In the genomic region with DNA sequence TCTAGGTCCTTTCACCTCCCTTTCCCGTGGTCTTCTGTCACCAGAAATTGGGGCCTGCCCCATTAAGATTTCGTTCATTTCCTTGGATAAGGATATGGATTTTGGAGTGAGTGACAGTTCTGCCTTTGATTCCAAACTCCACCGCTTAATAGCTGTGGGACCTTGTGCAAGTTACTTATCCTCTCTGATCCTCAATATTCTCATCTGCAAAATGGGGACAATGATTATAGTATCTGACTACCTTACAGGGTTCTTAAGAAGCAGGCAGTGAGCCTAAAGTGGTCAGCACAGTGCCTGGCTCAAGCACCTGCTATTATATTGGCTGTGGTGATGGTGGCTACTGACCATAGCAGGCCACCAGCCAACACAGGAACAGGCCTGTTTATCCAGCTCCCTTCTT, we compare ENCODE assay signal across 22 cellular contexts. TPM values are rescaled to one million over a fixed set of nuclear protein-coding genes. Genes with fewer than 3 reads are reported as not detected.
DNase-seq lines count a peak whose midpoint lies in the region; ATAC-seq, FAIRE-seq and TF ChIP-seq lines count a peak whose summit lies in the region.
"Had no signal": no experiment of that assay in that cellular context is flagged by ENCODE, and none has a peak within 500 bp of the region (broad histone marks: within the 10 kb centered on the region; RNA-seq: fewer than 3 reads in every experiment).

No MANE protein-coding gene starts in this region.

- H3K27me3 ChIP-seq in K562 (ENCODE audit: control insufficient read depth in 2 of 2, insufficient read depth in 2 of 2, low read length in 2 of 2): peaks cover 10 to 22% of the 10 kb centered on the region in 2 experiments; a peak in 4 of 5 replicates

- H3K4me3 Mint-ChIP-seq in activated naive CD4-positive, alpha-beta T cell treated with anti-CD3 and anti-CD28 coated beads for 36 hours: no peak overlapping the region
- H3K4me3 Mint-ChIP-seq in HFFc6 (peak overlapping the region; percentile 29), natural killer cell (peak overlapping the region; percentile 37)

- POLR2A ChIA-PET in K562 (lab: Yijun Ruan, JAX): no interaction called here

- TF ChIP-seq CTCF in HFFc6 (IDR thresholded peaks at IDR 0.05): no peak
- TF ChIP-seq CTCF in K562 (IDR thresholded peaks at IDR 0.05 in 2 of 3, conservative IDR thresholded peaks at IDR 0.05 in 1 of 3; ENCODE audit: insufficient read depth in 2 of 3, low read depth in 1 of 3, low read length in 3 of 3): no peak
- TF ChIP-seq CTCF in natural killer cell (IDR thresholded peaks at IDR 0.05): no peak

- no peak overlapping the region for H3K4me2 ChIP-seq in K562 (ENCODE audit: insufficient read depth, low read length)

- no peaks in the 10 kb centered on the region; the same call in 1 of the 2 replicates for H4K20me1 ChIP-seq in K562 (replicated peaks; ENCODE audit: control insufficient read depth, insufficient read depth, low read length)

- no peak overlapping the region for H2AFZ ChIP-seq in K562 (ENCODE audit: low read depth, low read length)

- ATAC-seq in K562: no peak
- no peak for ATAC-seq in natural killer cell
- ATAC-seq: Panc1 had no signal

- no peaks in the 10 kb centered on the region for H3K9me3 Mint-ChIP-seq in activated naive CD4-positive, alpha-beta T cell treated with anti-CD3 and anti-CD28 coated beads for 36 hours
- no peaks in the 10 kb centered on the region for H3K9me3 Mint-ChIP-seq in HFFc6
- no peaks in the 10 kb centered on the region for H3K9me3 Mint-ChIP-seq in natural killer cell
- H3K9me3 Mint-ChIP-seq: CD8-positive, alpha-beta memory T cell had no signal

- WGBS in K562 (ENCODE audit: insufficient coverage, low coverage, missing lambda C conversion rate): 78% methylated on average over 3 of the region's 3 CpGs

- H3K9me3 ChIP-seq in K562 (replicated peaks; ENCODE audit: control insufficient read depth, insufficient read depth, low read depth, low read length): no peaks in the 10 kb centered on the region

- no peak for TF ChIP-seq EP300 in K562 (IDR thresholded peaks at IDR 0.05; ENCODE audit: low read length)

- intact Hi-C loops in activated naive CD4-positive, alpha-beta T cell treated with anti-CD3 and anti-CD28 coated beads for 36 hours (cut with micrococcal nuclease): no loop called here
- intact Hi-C loops in K562 (cut with micrococcal nuclease): no loop called here
- intact Hi-C loops in natural killer cell (cut with micrococcal nuclease): no loop called here

- no peak for DNase-seq in activated naive CD4-positive, alpha-beta T cell treated with anti-CD3 and anti-CD28 coated beads for 36 hours
- no peak for DNase-seq in activated naive CD4-positive, alpha-beta T cell treated with anti-CD3 and anti-CD28 coated beads, Interleukin-2, amount 50 U/mL, for 16 hours
- DNase-seq in HFFc6 (no peak), K562 (ENCODE audit: extremely low read depth in 1 of 4, low spot score in 3 of 4) (no peak), natural killer cell (no peak), MV-4-11 (lab: John Stamatoyannopoulos, UW) (no peak), substantia nigra (lab: John Stamatoyannopoulos, UW) (no peak), LoVo (ENCODE audit: low spot score) (no peak)
- DNase-seq: Calu3, KG1, NCI-H1105 treated with DMSO at 0.1 percent for 48 hours, NCI-H2029 treated with DMSO at 0.1 percent for 48 hours, NCI-H345, NCI-H524 treated with DMSO at 0.1 percent for 48 hours, NCI-H82 had no signal

- H3K4me1 Mint-ChIP-seq in activated naive CD4-positive, alpha-beta T cell treated with anti-CD3 and anti-CD28 coated beads for 36 hours (ENCODE audit: low read depth): peaks cover 59% of the 10 kb centered on the region
- H3K4me1 Mint-ChIP-seq in HFFc6 (ENCODE audit: low read depth): peaks cover 24% of the 10 kb centered on the region
- peaks cover 73 to 86% of the 10 kb centered on the region in 2 donors for H3K4me1 Mint-ChIP-seq in natural killer cell

- TF ChIP-seq POLR2A in K562 (conservative IDR thresholded peaks at IDR 0.05): no peak

- H3K36me3 ChIP-seq in K562 (ENCODE audit: control insufficient read depth, insufficient read depth, low read length): peaks cover 11% of the 10 kb centered on the region; the same call in 1 of the 3 replicates

- CTCF ChIA-PET in activated naive CD4-positive, alpha-beta T cell treated with anti-CD3 and anti-CD28 coated beads for 36 hours (lab: Charles Lee): interaction anchor here (1.2 to 1.4 kb wide), 3 partner anchors 9 to 24 kb away, joined by 3 to 7 read pairs (median 5); partner anchors contain the start of gene TBX21
- CTCF ChIA-PET in K562 (lab: Yijun Ruan, JAX; ENCODE audit: low intra/inter-chr PET ratio): no interaction called here

- H3K9ac ChIP-seq in K562 (ENCODE audit: insufficient read depth in 1 of 2, low read depth in 2 of 2, low read length in 2 of 2): no peak overlapping the region

- H3K4me1 ChIP-seq in K562 (replicated peaks in 1 of 2; ENCODE audit: control insufficient read depth in 2 of 2, insufficient read depth in 2 of 2, low read length in 2 of 2): peaks cover 21 to 54% of the 10 kb centered on the region in 2 experiments

- no peak overlapping the region for H3K4me3 ChIP-seq in K562

- H3K79me2 ChIP-seq in K562 (ENCODE audit: control insufficient read depth, insufficient read depth, low read length): no peaks in the 10 kb centered on the region

- FAIRE-seq in K562 (lab: Jason Lieb, UNC): no peak
- FAIRE-seq: G401.6, GM18507, H54 had no signal

- BruUV-seq in K562 (replicated peaks; lab: Mats Ljungman, UMichigan): no TSS peak

- H3K9me1 ChIP-seq in K562 (ENCODE audit: control insufficient read depth, insufficient read depth, low read length): peaks cover 8% of the 10 kb centered on the region

- no peak for TF ChIP-seq RAD21 in K562 (CRISPR knock-in tag; conservative IDR thresholded peaks at IDR 0.05 in 1 of 2, IDR thresholded peaks at IDR 0.05 in 1 of 2)

- in situ Hi-C loops in K562 (cut with MboI): no loop called here

- peak overlapping the region; percentile 38 for H3K27ac Mint-ChIP-seq in activated naive CD4-positive, alpha-beta T cell treated with anti-CD3 and anti-CD28 coated beads for 36 hours
- no peak overlapping the region for H3K27ac Mint-ChIP-seq in HFFc6
- peak overlapping the region; percentile 78 to 89 for H3K27ac Mint-ChIP-seq in natural killer cell

- no peak overlapping the region for H3K27ac ChIP-seq in K562 (ENCODE audit: extremely low read depth, low read depth, low read length)
- H3K27ac ChIP-seq in substantia nigra (ENCODE audit: low read depth, low read length, poor library complexity, severe bottlenecking): no peak overlapping the region
- H3K27ac ChIP-seq: C4-2B had no signal

- peaks cover 33% of the 10 kb centered on the region for H3K36me3 Mint-ChIP-seq in activated naive CD4-positive, alpha-beta T cell treated with anti-CD3 and anti-CD28 coated beads for 36 hours (ENCODE audit: low read depth)
- H3K36me3 Mint-ChIP-seq in HFFc6 (ENCODE audit: low read depth) (0 out of 2 replicates have a peak, but pooled peaks cover 5% of the 10 kb centered on the region), natural killer cell (no peaks in the 10 kb centered on the region)

- no peaks in the 10 kb centered on the region for H3K27me3 Mint-ChIP-seq in activated naive CD4-positive, alpha-beta T cell treated with anti-CD3 and anti-CD28 coated beads for 36 hours (ENCODE audit: low read depth)
- peaks cover 28% of the 10 kb centered on the region for H3K27me3 Mint-ChIP-seq in HFFc6 (ENCODE audit: insufficient read depth)
- no peaks in the 10 kb centered on the region for H3K27me3 Mint-ChIP-seq in natural killer cell (ENCODE audit: low read depth in 2 of 2)
- H3K27me3 Mint-ChIP-seq: CD8-positive, alpha-beta memory T cell had no signal

RNA-seq across cellular contexts. Expression of gene TBKBP1, which starts 15.6 kb away (rescaled TPM):
- 10 to 100 TPM; 19.5 to 19.7 TPM for total RNA-seq in activated naive CD4-positive, alpha-beta T cell treated with anti-CD3 and anti-CD28 coated beads for 36 hours
- total RNA-seq in HFFc6 (2021; fragmentation: NEBNext Ultra II Directional; extraction: Animal tissue kit (Norgen Biotek cat#: 25700)): 1 to 10 TPM; 6.6 to 8.3 (median 7.7) TPM
- total RNA-seq in K562 (2011; cell fraction: chromatin; rRNA removed; ENCODE audit: low replicate concordance): 12.3 and 22.7 TPM in 2 replicates
- 11.2 and 11.4 TPM in 2 replicates for total RNA-seq in K562 (2011; cell fraction: nucleolus; rRNA removed)
- total RNA-seq in K562 (2011; cell fraction: nucleoplasm; rRNA removed): 9.2 and 10.6 TPM in 2 replicates
- total RNA-seq in K562 (2014; rRNA removed) (10.6 and 14.7 TPM in 2 replicates), K562 (2014; rRNA removed; fragmentation: Illumina TruSeq; extraction: Trizol) (3.7 and 4.4 TPM in 2 replicates), K562 (2015; rRNA removed; fragmentation: Illumina TruSeq; extraction: Trizol) (4.7 and 5.1 TPM in 2 replicates), K562 (2021) (12.5 and 15.6 TPM in 2 replicates), natural killer cell (10 to 100 TPM; 21.4 to 38.9 (median 37.6) TPM)
- polyA plus RNA-seq in K562 (2011; rRNA removed) (7.2 and 8.7 TPM in 2 replicates), K562 (2014; fragmentation: Illumina TruSeq; extraction: Trizol) (6.8 and 11.4 TPM in 2 replicates), K562 (2014; fragmentation: Nextera tagmentation; extraction: Ambion mirVana) (under 1 TPM; 0.03 to 0.08 TPM), K562 (2014; rRNA removed) (12.9 and 13.0 TPM in 2 replicates)
- polyA plus RNA-seq in K562 (2011; cell fraction: cytosol; rRNA removed): 4.8 and 9.7 TPM in 2 replicates
- 23.1 and 27.9 TPM in 2 replicates for polyA plus RNA-seq in K562 (2011; cell fraction: nucleus; rRNA removed)
- 10.5 and 13.8 TPM in 2 replicates for polyA plus RNA-seq in K562 (2012)
- 5.9 and 7.0 TPM in 2 replicates for polyA minus RNA-seq in K562 (2011; rRNA and poly(A)+ RNA removed)
- 5.4 and 7.0 TPM in 2 replicates for polyA minus RNA-seq in K562 (2011; cell fraction: cytosol; rRNA and poly(A)+ RNA removed)
- polyA minus RNA-seq in K562 (2011; cell fraction: nucleus; rRNA and poly(A)+ RNA removed): 2.6 and 3.9 TPM in 2 replicates

RNA-seq across cellular contexts. Expression of gene TBX21, which starts 23.4 kb away (rescaled TPM):
- 10 to 100 TPM; 50.6 to 52.3 TPM for total RNA-seq in activated naive CD4-positive, alpha-beta T cell treated with anti-CD3 and anti-CD28 coated beads for 36 hours
- not detected for total RNA-seq in HFFc6 (2021; fragmentation: NEBNext Ultra II Directional; extraction: Animal tissue kit (Norgen Biotek cat#: 25700))
- total RNA-seq in K562 (2011; cell fraction: chromatin; rRNA removed; ENCODE audit: low replicate concordance): not detected in 2 replicates
- not detected in 2 replicates for total RNA-seq in K562 (2011; cell fraction: nucleolus; rRNA removed)
- total RNA-seq in K562 (2011; cell fraction: nucleoplasm; rRNA removed): not detected in 2 replicates
- total RNA-seq in K562 (2014; rRNA removed) (not detected in 2 replicates), K562 (2014; rRNA removed; fragmentation: Illumina TruSeq; extraction: Trizol) (not detected in 2 replicates), K562 (2015; rRNA removed; fragmentation: Illumina TruSeq; extraction: Trizol) (not detected in 2 replicates), K562 (2021) (0.07 and 0.18 TPM in 2 replicates), natural killer cell (100 to 1,000 TPM; 234 to 328 (median 257) TPM)
- polyA plus RNA-seq in K562 (2011; rRNA removed) (not detected in 2 replicates), K562 (2014; fragmentation: Illumina TruSeq; extraction: Trizol) (not detected in 2 replicates), K562 (2014; fragmentation: Nextera tagmentation; extraction: Ambion mirVana) (not detected), K562 (2014; rRNA removed) (not detected in 2 replicates)
- polyA plus RNA-seq in K562 (2011; cell fraction: cytosol; rRNA removed): not detected in 2 replicates
- not detected in 2 replicates for polyA plus RNA-seq in K562 (2011; cell fraction: nucleus; rRNA removed)
- polyA plus RNA-seq in K562 (2012): not detected in 2 replicates
- not detected in 2 replicates for polyA minus RNA-seq in K562 (2011; rRNA and poly(A)+ RNA removed)
- not detected in 2 replicates for polyA minus RNA-seq in K562 (2011; cell fraction: cytosol; rRNA and poly(A)+ RNA removed)
- polyA minus RNA-seq in K562 (2011; cell fraction: nucleus; rRNA and poly(A)+ RNA removed): not detected in 2 replicates
- total RNA-seq: A172, Calu3 had no signal

RNA-seq across cellular contexts. Expression of gene KPNB1, which starts 59.9 kb away (rescaled TPM):
- total RNA-seq in activated naive CD4-positive, alpha-beta T cell treated with anti-CD3 and anti-CD28 coated beads for 36 hours: 100 to 1,000 TPM; 602 to 614 TPM
- 100 to 1,000 TPM; 439 to 580 (median 549) TPM for total RNA-seq in HFFc6 (2021; fragmentation: NEBNext Ultra II Directional; extraction: Animal tissue kit (Norgen Biotek cat#: 25700))
- 346 and 425 TPM in 2 replicates for total RNA-seq in K562 (2011; cell fraction: chromatin; rRNA removed; ENCODE audit: low replicate concordance)
- 99.4 and 109 TPM in 2 replicates for total RNA-seq in K562 (2011; cell fraction: nucleolus; rRNA removed)
- 177 and 202 TPM in 2 replicates for total RNA-seq in K562 (2011; cell fraction: nucleoplasm; rRNA removed)
- total RNA-seq in K562 (2014; rRNA removed) (271 and 293 TPM in 2 replicates), K562 (2014; rRNA removed; fragmentation: Illumina TruSeq; extraction: Trizol) (396 and 433 TPM in 2 replicates), K562 (2015; rRNA removed; fragmentation: Illumina TruSeq; extraction: Trizol) (339 and 354 TPM in 2 replicates), K562 (2021) (591 and 622 TPM in 2 replicates), natural killer cell (100 to 1,000 TPM; 236 to 273 (median 259) TPM)
- polyA plus RNA-seq in K562 (2011; rRNA removed) (331 and 369 TPM in 2 replicates), K562 (2014; fragmentation: Illumina TruSeq; extraction: Trizol) (515 and 528 TPM in 2 replicates), K562 (2014; fragmentation: Nextera tagmentation; extraction: Ambion mirVana) (100 to 1,000 TPM; 154 to 176 TPM), K562 (2014; rRNA removed) (271 and 316 TPM in 2 replicates)
- 220 and 227 TPM in 2 replicates for polyA plus RNA-seq in K562 (2011; cell fraction: cytosol; rRNA removed)
- 164 and 211 TPM in 2 replicates for polyA plus RNA-seq in K562 (2011; cell fraction: nucleus; rRNA removed)
- polyA plus RNA-seq in K562 (2012): 290 and 376 TPM in 2 replicates
- 493 and 515 TPM in 2 replicates for polyA minus RNA-seq in K562 (2011; rRNA and poly(A)+ RNA removed)
- 213 and 271 TPM in 2 replicates for polyA minus RNA-seq in K562 (2011; cell fraction: cytosol; rRNA and poly(A)+ RNA removed)
- polyA minus RNA-seq in K562 (2011; cell fraction: nucleus; rRNA and poly(A)+ RNA removed): 42.3 and 74.8 TPM in 2 replicates

Comparison
In these comparisons a context has a peak if more than half of its experiments do, and no peak if none do; other contexts are left out.
1. RNA of gene TBX21, which starts 23.4 kb away (total RNA-seq): 234 to 328 TPM in natural killer cell and 50.6 to 52.3 TPM in activated naive CD4-positive, alpha-beta T cell treated with anti-CD3 and anti-CD28 coated beads for 36 hours; not detected in HFFc6 and 0.07 to 0.18 TPM in K562; every median in the first group is over 10 times any median in the second.